ENCODE assay signal across 30 cellular contexts in genomic region chr22:45259754-45260394, GRCh38. TPM values are rescaled to one million over a fixed set of nuclear protein-coding genes. Genes with fewer than 3 reads are reported as not detected.
"Had no signal": no experiment of that assay in that cellular context is flagged by ENCODE, and none has a peak within 500 bp of the region (broad histone marks: within the 10 kb centered on the region; RNA-seq: fewer than 3 reads in every experiment).

No MANE protein-coding gene starts in this region.

- H3K4me3 Mint-ChIP-seq: natural killer cell; neural progenitor cell; stimulated activated naive B cell treated with anti-CD40 and anti-IgM and Interleukin-4, amounts not matched to agents 10 μg/mL and 1 μg/mL and 100 μg/mL, for 72 hours; stimulated activated naive CD8-positive, alpha-beta T cell treated with anti-CD3 and anti-CD28 coated beads, Interleukin-15, amount 100 ng/mL, for 72 hours had no signal

- H3K27me3 ChIP-seq: esophagus muscularis mucosa, gastrocnemius medialis, heart right ventricle, neural progenitor cell, pancreas, spleen, testis, tibial nerve had no signal

- H3K9me3 ChIP-seq: esophagus muscularis mucosa, gastrocnemius medialis, heart right ventricle, mucosa of descending colon, pancreas, prostate gland, spleen, testis, tibial nerve had no signal

- H3K4me1 ChIP-seq: neural progenitor cell had no signal

- H3K9ac ChIP-seq: neural progenitor cell had no signal

- H3K36me3 ChIP-seq: esophagus muscularis mucosa, gastrocnemius medialis, heart right ventricle, neural progenitor cell, pancreas, prostate gland, spleen, tibial nerve had no signal

- ATAC-seq: gastrocnemius medialis; heart right ventricle; left lobe of liver; mucosa of descending colon; natural killer cell; pancreas; sciatic nerve; stimulated activated naive B cell treated with anti-CD40 and anti-IgM and Interleukin-4, amounts not matched to agents 10 μg/mL and 1 μg/mL and 100 μg/mL, for 72 hours; stimulated activated naive CD8-positive, alpha-beta T cell treated with anti-CD3 and anti-CD28 coated beads, Interleukin-15, amount 100 ng/mL, for 72 hours had no signal

- H2AFZ ChIP-seq: neural progenitor cell had no signal

- H3K4me2 ChIP-seq: neural progenitor cell had no signal

- H3K9me3 Mint-ChIP-seq: natural killer cell; stimulated activated naive B cell treated with anti-CD40 and anti-IgM and Interleukin-4, amounts not matched to agents 10 μg/mL and 1 μg/mL and 100 μg/mL, for 72 hours; stimulated activated naive CD8-positive, alpha-beta T cell treated with anti-CD3 and anti-CD28 coated beads, Interleukin-15, amount 100 ng/mL, for 72 hours had no signal

- FAIRE-seq: endometrium, islet of Langerhans, pancreas had no signal

- DNase-seq: effector memory CD4-positive, alpha-beta T cell; gastrocnemius medialis; heart right ventricle; hypothalamus; mammary epithelial cell; mucosa of descending colon; natural killer cell; occipital lobe; pancreas; spleen; stimulated activated CD4-positive, alpha-beta T cell treated with anti-CD3 and anti-CD28 coated beads, Interleukin-15, amount 100 ng/mL, for 24 hours; stimulated activated CD4-positive, alpha-beta T cell treated with anti-CD3 and anti-CD28 coated beads, Interleukin-1b, Interleukin-23, amount 100 ng/mL, for 48 hours; stimulated activated CD4-positive, alpha-beta T cell treated with anti-CD3 and anti-CD28 coated beads, Interleukin-4, amount 100 ng/mL, for 24 hours; stimulated activated naive B cell treated with anti-CD40 and anti-IgM and Interleukin-4, amounts not matched to agents 10 μg/mL and 1 μg/mL and 100 μg/mL, for 72 hours; stimulated activated naive CD8-positive, alpha-beta T cell treated with anti-CD3 and anti-CD28 coated beads, Interleukin-15, amount 100 ng/mL, for 72 hours; testis had no signal

- H3K36me3 Mint-ChIP-seq: natural killer cell; stimulated activated naive B cell treated with anti-CD40 and anti-IgM and Interleukin-4, amounts not matched to agents 10 μg/mL and 1 μg/mL and 100 μg/mL, for 72 hours had no signal

- H3K27ac Mint-ChIP-seq: natural killer cell, neural progenitor cell had no signal

- H3K27ac ChIP-seq: coronary artery, esophagus muscularis mucosa, gastrocnemius medialis, heart right ventricle, neural progenitor cell, pancreas, prostate gland, spleen, testis, tibial nerve had no signal

- H3K4me3 ChIP-seq: coronary artery, esophagus muscularis mucosa, gastrocnemius medialis, heart right ventricle, mucosa of descending colon, neural progenitor cell, pancreas, prostate gland, spleen, testis, tibial nerve had no signal

RNA-seq across cellular contexts. Expression of gene UPK3A, which starts 24.9 kb away (rescaled TPM):
- total RNA-seq: cerebellum, esophagus muscularis mucosa, fibroblast of villous mesenchyme, heart right ventricle, left lobe of liver, mammary epithelial cell, occipital lobe, pancreas, renal cortical epithelial cell, sciatic nerve, skeletal muscle tissue, subcutaneous adipose tissue, testis, tibial nerve had no signal
- polyA plus RNA-seq: mammary epithelial cell had no signal
